ENCODE assay signal across 10 cellular contexts in the genomic region with DNA sequence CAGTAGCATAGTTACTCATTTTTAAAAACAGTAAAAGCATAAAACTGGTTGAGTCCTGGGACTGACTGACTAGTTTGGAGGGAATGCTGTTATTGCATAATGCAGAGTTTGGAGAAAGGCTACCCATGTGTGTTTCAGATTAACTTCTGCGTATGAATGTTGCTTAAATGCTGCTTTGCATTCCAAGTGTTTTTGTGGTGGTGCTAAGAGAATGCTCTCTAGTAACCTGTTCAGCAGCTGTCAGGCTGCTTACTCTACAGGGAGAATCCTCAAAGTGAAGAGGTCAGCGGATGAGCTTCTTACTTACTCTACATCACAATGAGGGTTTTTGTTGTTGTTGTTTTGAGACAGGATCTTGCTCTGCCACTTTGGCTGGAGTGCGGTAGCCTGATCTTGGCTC. TPM values are rescaled to one million over a fixed set of nuclear protein-coding genes. Genes with fewer than 3 reads are reported as not detected.
A peak's percentile ranks its signal among the peaks of the same experiment; 100 is the strongest.
DNase-seq lines count a peak whose midpoint lies in the region; ATAC-seq, FAIRE-seq and TF ChIP-seq lines count a peak whose summit lies in the region.
"Had no signal": no experiment of that assay in that cellular context is flagged by ENCODE, and none has a peak within 500 bp of the region (broad histone marks: within the 10 kb centered on the region; RNA-seq: fewer than 3 reads in every experiment).

No MANE protein-coding gene starts in this region.

- DNase-seq in AG04450 (ENCODE audit: low read depth, low spot score), result peak; percentile 92
- peak; percentile 91 for DNase-seq in HFF-Myc (ENCODE audit: extremely low read depth, low read depth)
- DNase-seq in bronchial epithelial cell (ENCODE audit: low read depth), result peak; percentile 40
- peak; percentile 74 for DNase-seq in mesendoderm
- DNase-seq in NCI-H2196 (lab: John Stamatoyannopoulos, UW; ENCODE audit: unreplicated experiment), result no peak
- DNase-seq in T1000 (lab: John Stamatoyannopoulos, UW), result no peak
- no peak for DNase-seq in activated gamma-delta T cell treated with Interleukin-2 at 50 U/mL for 16 hours
- DNase-seq: DMS153, NCI-H1105 treated with DMSO at 0.1 percent for 48 hours had no signal

- no peak overlapping the region for H3K4me2 ChIP-seq in mesendoderm (ENCODE audit: low read length)

- no peak overlapping the region for H2AK5ac ChIP-seq in mesendoderm (ENCODE audit: low read length)

- CTCF ChIA-PET in AG04450 (lab: Charles Lee), result interaction anchor here (0.8 to 11.3 kb wide), 3 partner anchors 19 to 202 kb away, joined by 3 to 173 read pairs (median 15); no protein-coding TSS in a partner anchor

- FAIRE-seq in bronchial epithelial cell (lab: Jason Lieb, UNC), result no peak

- ATAC-seq in HG02884 (IDR thresholded peaks at IDR 0.05; ENCODE audit: unreplicated experiment), result no peak

- H3K27ac ChIP-seq in AG04450 (ENCODE audit: low read depth, low read length), result peak overlapping the region; percentile 96
- no peak overlapping the region for H3K27ac ChIP-seq in mesendoderm (ENCODE audit: low read depth, low read length)

- no peak overlapping the region for H4K5ac ChIP-seq in mesendoderm (ENCODE audit: low read length)

- no peak overlapping the region for H3K23ac ChIP-seq in mesendoderm (ENCODE audit: low read length)

- no peak for TF ChIP-seq CTCF in AG04450 (IDR thresholded peaks at IDR 0.05; ENCODE audit: low read depth, low read length)
- no peak for TF ChIP-seq CTCF in HFF-Myc (IDR thresholded peaks at IDR 0.05; ENCODE audit: low read depth, low read length, missing control alignments)
- no peak for TF ChIP-seq CTCF in bronchial epithelial cell (IDR thresholded peaks at IDR 0.05; ENCODE audit: insufficient read depth, low read length, severe bottlenecking)

- no peak overlapping the region for H3K9ac ChIP-seq in mesendoderm (ENCODE audit: low read length)

- POLR2A ChIA-PET in AG04450 (lab: Yijun Ruan, JAX), result interaction anchor here (1.1 kb wide), 1 partner anchor 33 kb away, joined by 7 read pairs; no protein-coding TSS in a partner anchor

- H3K27me3 ChIP-seq in AG04450 (ENCODE audit: control insufficient read depth, insufficient read depth, low read length) (no peaks in the 10 kb centered on the region), bronchial epithelial cell (ENCODE audit: control insufficient read depth, insufficient read depth, low read length) (no peaks in the 10 kb centered on the region), mesendoderm (ENCODE audit: insufficient read depth, low read length, poor library complexity) (no peaks in the 10 kb centered on the region)

- no peak overlapping the region for H3K4ac ChIP-seq in mesendoderm (ENCODE audit: low read depth, low read length)

- H3K36me3 ChIP-seq in bronchial epithelial cell (ENCODE audit: control insufficient read depth, insufficient read depth, low read length), result peaks cover 4% of the 10 kb centered on the region
- H3K36me3 ChIP-seq in mesendoderm (ENCODE audit: control insufficient read depth, insufficient read depth, low read length), result no peaks in the 10 kb centered on the region

- no peak overlapping the region for H2BK5ac ChIP-seq in mesendoderm (ENCODE audit: low read length)

- H3K4me3 ChIP-seq in AG04450 (ENCODE audit: low read depth, low read length), result no peak overlapping the region; the same call in 1 of the 2 replicates
- 0 out of 2 replicates have a peak overlapping the region, but pooled peaks have one; percentile 3 for H3K4me3 ChIP-seq in HFF-Myc (replicated peaks; ENCODE audit: low read depth, low read length)
- H3K4me3 ChIP-seq in bronchial epithelial cell (ENCODE audit: low read depth, low read length), result no peak overlapping the region
- no peak overlapping the region for H3K4me3 ChIP-seq in mesendoderm (ENCODE audit: low read length)

- no peak overlapping the region for H2BK120ac ChIP-seq in mesendoderm (ENCODE audit: low read depth, low read length)

- no peaks in the 10 kb centered on the region for H3K9me3 ChIP-seq in AG04450 (ENCODE audit: control insufficient read depth, insufficient read depth, low read length)

- peaks cover 58% of the 10 kb centered on the region for H3K79me2 ChIP-seq in mesendoderm (ENCODE audit: control insufficient read depth, insufficient read depth, low read length)

- H2BK15ac ChIP-seq in mesendoderm (replicated peaks; ENCODE audit: low read depth), result no peak overlapping the region

- no peak overlapping the region for H4K8ac ChIP-seq in mesendoderm (ENCODE audit: low read depth, low read length)

- H3K56ac ChIP-seq in mesendoderm (ENCODE audit: low read length), result no peak overlapping the region

- H3K4me1 ChIP-seq in mesendoderm (ENCODE audit: control insufficient read depth, low read depth, low read length), result peaks cover 10% of the 10 kb centered on the region

- no peak overlapping the region for H3K18ac ChIP-seq in mesendoderm (ENCODE audit: low read length)

- WGBS in mesendoderm (ENCODE audit: extremely low coverage, insufficient coverage, low lambda C conversion rate), result no CpG with 5 or more reads among the region's 3 CpGs

- H3K79me1 ChIP-seq in mesendoderm (ENCODE audit: low read length), result peaks cover 13% of the 10 kb centered on the region

RNA-seq across cellular contexts. Expression of a gene that starts 4.3 kb away (rescaled TPM):
- 148 and 150 TPM in 2 replicates for polyA plus RNA-seq in AG04450 (2011; rRNA removed)
- 92.0 and 108 TPM in 2 replicates for polyA minus RNA-seq in AG04450 (2011; rRNA and poly(A)+ RNA removed)
- 48.2 and 58.5 TPM in 2 replicates for total RNA-seq in bronchial epithelial cell
- polyA plus RNA-seq in mesendoderm (2013, experiment 1 of 2), result 50.0 TPM
- 52.5 TPM for polyA plus RNA-seq in mesendoderm (2013, experiment 2 of 2)

RNA-seq across cellular contexts. Expression of a gene that starts 10.1 kb away (rescaled TPM):
- polyA plus RNA-seq in AG04450 (2011; rRNA removed), result not detected in 2 replicates
- not detected in 2 replicates for polyA minus RNA-seq in AG04450 (2011; rRNA and poly(A)+ RNA removed)
- not detected in 2 replicates for total RNA-seq in bronchial epithelial cell
- polyA plus RNA-seq in mesendoderm (2013, experiment 1 of 2), result 0.01 TPM
- polyA plus RNA-seq in mesendoderm (2013, experiment 2 of 2), result 0.04 TPM

RNA-seq across cellular contexts. Expression of a gene that starts 37.1 kb away (rescaled TPM):
- polyA plus RNA-seq in AG04450 (2011; rRNA removed), result 0.37 and 0.64 TPM in 2 replicates
- polyA minus RNA-seq in AG04450 (2011; rRNA and poly(A)+ RNA removed), result 0.60 and 1.9 TPM in 2 replicates
- 1.5 and 6.1 TPM in 2 replicates for total RNA-seq in bronchial epithelial cell
- polyA plus RNA-seq in mesendoderm (2013, experiment 1 of 2), result 5.1 TPM
- 6.0 TPM for polyA plus RNA-seq in mesendoderm (2013, experiment 2 of 2)

Comparison
In these comparisons a context has a peak if more than half of its experiments do, and no peak if none do; other contexts are left out.
1. DNase-seq: peak in AG04450 (single experiment), HFF-Myc (single experiment), bronchial epithelial cell (single experiment) and mesendoderm (single experiment); none in NCI-H2196 (single experiment), T1000 (single experiment) and activated gamma-delta T cell treated with Interleukin-2 at 50 U/mL for 16 hours (single experiment).